16 cellular contexts compared by ENCODE assay signal in genomic region chr2:118983133-118983532, GRCh38. TPM values are rescaled to one million over a fixed set of nuclear protein-coding genes. Genes with fewer than 3 reads are reported as not detected.
A peak's percentile ranks its signal among the peaks of the same experiment; 100 is the strongest.
DNase-seq lines count a peak whose midpoint lies in the region; ATAC-seq and TF ChIP-seq lines count a peak whose summit lies in the region.
"Had no signal": no experiment of that assay in that cellular context is flagged by ENCODE, and none has a peak within 500 bp of the region (broad histone marks: within the 10 kb centered on the region; RNA-seq: fewer than 3 reads in every experiment).

No MANE protein-coding gene starts in this region.

- peak overlapping the region; percentile 37 for H2AK5ac ChIP-seq in neuronal stem cell (ENCODE audit: low read depth, low read length)

- H2AFZ ChIP-seq in neuronal stem cell (ENCODE audit: low read length), result no peak overlapping the region

- no peak overlapping the region for H2BK5ac ChIP-seq in neuronal stem cell (ENCODE audit: low read length)

- peak overlapping the region; percentile 57 for H3K9ac ChIP-seq in neuronal stem cell (ENCODE audit: low read depth, low read length, poor library complexity)
- H3K9ac ChIP-seq: BLaER1 treated with 17β-estradiol and CSF1 and Interleukin-3, amounts not matched to agents 10 nM and 100 nM had no signal

- H3K79me1 ChIP-seq in neuronal stem cell (ENCODE audit: low read depth, low read length), result peaks cover 2% of the 10 kb centered on the region

- no peak overlapping the region for H3K14ac ChIP-seq in neuronal stem cell (ENCODE audit: low read length)

- H3K27ac ChIP-seq in coronary artery, result no peak overlapping the region
- H3K27ac ChIP-seq in neuronal stem cell (replicated peaks; ENCODE audit: low read length), result no peak overlapping the region
- H3K27ac ChIP-seq: BLaER1 treated with 17β-estradiol and CSF1 and Interleukin-3, amounts not matched to agents 10 nM and 100 nM; HL-60 had no signal

- H4K8ac ChIP-seq in neuronal stem cell (ENCODE audit: low read depth, low read length), result no peak overlapping the region

- H2BK12ac ChIP-seq in neuronal stem cell (ENCODE audit: low read length), result no peak overlapping the region

- no peak overlapping the region for H4K91ac ChIP-seq in neuronal stem cell (ENCODE audit: low read depth, low read length, poor library complexity)

- H3K36me3 ChIP-seq in neuronal stem cell (replicated peaks in 1 of 2; ENCODE audit: control insufficient read depth in 2 of 2, insufficient read depth in 2 of 2, low read length in 2 of 2), result no peaks in the 10 kb centered on the region

- no peak for TF ChIP-seq CTCF in coronary artery (IDR thresholded peaks at IDR 0.05)

- no peaks in the 10 kb centered on the region for H3K27me3 ChIP-seq in neuronal stem cell (ENCODE audit: control insufficient read depth in 3 of 3, insufficient read depth in 3 of 3, low read depth in 1 of 3, low read length in 3 of 3)
- H3K27me3 ChIP-seq: BLaER1 treated with 17β-estradiol and CSF1 and Interleukin-3, amounts not matched to agents 10 nM and 100 nM had no signal

- no peak overlapping the region for H3K18ac ChIP-seq in neuronal stem cell (ENCODE audit: low read length)

- no peak overlapping the region for H3K4me3 ChIP-seq in coronary artery
- H3K4me3 ChIP-seq in neuronal stem cell (ENCODE audit: low read length in 2 of 2), result no peak overlapping the region
- H3K4me3 ChIP-seq: BLaER1 treated with 17β-estradiol and CSF1 and Interleukin-3, amounts not matched to agents 10 nM and 100 nM had no signal

- peak; percentile 38 for DNase-seq in coronary artery (ENCODE audit: low spot score)
- DNase-seq in islet precursor cell, result peak; percentile 26
- no peak for DNase-seq in neuronal stem cell (ENCODE audit: low spot score)
- peak; percentile 7 for DNase-seq in stimulated activated CD8-positive, alpha-beta memory T cell treated with anti-CD3 and anti-CD28 coated beads, Interleukin-4, amount 100 ng/mL, for 48 hours
- DNase-seq in HK-2 (ENCODE audit: unreplicated experiment), result no peak
- no peak for DNase-seq in SIG-M5 (lab: John Stamatoyannopoulos, UW)
- DNase-seq: Calu3, GOT3, H7, HFFc6 had no signal

- no peaks in the 10 kb centered on the region for H3K9me3 ChIP-seq in neuronal stem cell (replicated peaks in 1 of 2; ENCODE audit: control insufficient read depth in 2 of 2, insufficient read depth in 1 of 2, low read depth in 1 of 2, low read length in 2 of 2)

- H3K23ac ChIP-seq in neuronal stem cell (ENCODE audit: low read depth, low read length, poor library complexity), result peak overlapping the region; percentile 40

- H3K4ac ChIP-seq in neuronal stem cell (ENCODE audit: low read length), result no peak overlapping the region

- peaks cover 0 to 2% of the 10 kb centered on the region in 2 donors for H3K4me1 ChIP-seq in neuronal stem cell (ENCODE audit: control insufficient read depth in 2 of 2, insufficient read depth in 1 of 2, low read depth in 1 of 2, low read length in 2 of 2)

- peak overlapping the region; percentile 25 for H2BK120ac ChIP-seq in neuronal stem cell (ENCODE audit: low read depth, low read length)

- no CpG with 5 or more reads among the region's 6 CpGs for WGBS in neuronal stem cell (ENCODE audit: extremely low coverage in 2 of 2, insufficient read length in 2 of 2, insufficient replicate concordance in 1 of 2), 2 donors

- H2BK15ac ChIP-seq in neuronal stem cell (ENCODE audit: low read length), result no peak overlapping the region

- ATAC-seq in HG02870 (IDR thresholded peaks at IDR 0.05; ENCODE audit: unreplicated experiment) (no peak), HG02885 (IDR thresholded peaks at IDR 0.05; ENCODE audit: poor library complexity, unreplicated experiment) (no peak)
- ATAC-seq: CD8-positive, alpha-beta T cell; HCT116 had no signal

- H3K4me2 ChIP-seq in neuronal stem cell (ENCODE audit: insufficient read depth, low read length, poor library complexity, severe bottlenecking), result no peak overlapping the region
- H3K4me2 ChIP-seq: BLaER1 treated with 17β-estradiol and CSF1 and Interleukin-3, amounts not matched to agents 10 nM and 100 nM had no signal

RNA-seq across cellular contexts. Expression of gene MARCO, which starts 41.1 kb away (rescaled TPM):
- not detected for polyA plus RNA-seq in neuronal stem cell (2013, experiment 1 of 2)
- not detected for polyA plus RNA-seq in neuronal stem cell (2013, experiment 2 of 2)

Comparison
In these comparisons a context has a peak if more than half of its experiments do, and no peak if none do; other contexts are left out.
1. DNase-seq: peak in coronary artery (single experiment), islet precursor cell (single experiment) and stimulated activated CD8-positive, alpha-beta memory T cell treated with anti-CD3 and anti-CD28 coated beads, Interleukin-4, amount 100 ng/mL, for 48 hours (single experiment); none in neuronal stem cell (single experiment), HK-2 (single experiment) and SIG-M5 (single experiment).